Comparison of ENCODE assay signal across 12 cellular contexts in the genomic region with DNA sequence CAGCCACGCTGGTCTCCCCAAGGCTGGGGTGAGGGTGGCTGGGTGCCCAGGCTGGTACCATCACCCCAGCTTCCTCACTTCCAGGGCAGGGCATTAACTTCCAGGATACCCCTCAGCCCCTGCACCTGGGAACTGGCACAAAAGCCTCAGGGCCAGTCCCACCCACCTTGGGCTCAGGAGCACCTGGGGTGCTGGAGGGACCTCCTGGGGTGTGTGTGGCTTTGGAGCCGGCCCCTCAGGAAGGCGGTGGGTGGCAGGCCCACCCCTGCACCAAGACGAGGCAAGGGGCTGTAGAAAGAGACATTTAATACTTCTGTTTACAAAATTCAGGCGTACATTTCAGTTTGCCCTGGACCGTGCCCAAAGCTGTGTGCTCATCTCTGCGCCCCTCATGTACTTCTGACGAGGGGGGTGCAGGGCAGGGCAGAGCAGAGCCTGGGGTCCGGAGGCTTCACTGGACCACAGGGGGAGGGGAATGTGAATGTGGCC. TPM values are rescaled to one million over a fixed set of nuclear protein-coding genes. Genes with fewer than 3 reads are reported as not detected.
DNase-seq lines count a peak whose midpoint lies in the region; ATAC-seq and TF ChIP-seq lines count a peak whose summit lies in the region.
"Had no signal": no experiment of that assay in that cellular context is flagged by ENCODE, and none has a peak within 500 bp of the region (broad histone marks: within the 10 kb centered on the region; RNA-seq: fewer than 3 reads in every experiment).

No MANE protein-coding gene starts in this region.

- peak overlapping the region; percentile 29 for H3K27ac Mint-ChIP-seq in MCF 10A (ENCODE audit: low read depth, unreplicated experiment)
- H3K27ac Mint-ChIP-seq in stimulated activated effector memory CD8-positive, alpha-beta T cell treated with anti-CD3 and anti-CD28 coated beads, Interleukin-12 subunit alpha, Interleukin-12 subunit beta, amount 100 ng/mL, for 72 hours = peak overlapping the region; percentile 45

- no peak overlapping the region for H3K4me3 Mint-ChIP-seq in MCF 10A (ENCODE audit: unreplicated experiment)
- no peak overlapping the region for H3K4me3 Mint-ChIP-seq in stimulated activated effector memory CD8-positive, alpha-beta T cell treated with anti-CD3 and anti-CD28 coated beads, Interleukin-12 subunit alpha, Interleukin-12 subunit beta, amount 100 ng/mL, for 72 hours
- H3K4me3 Mint-ChIP-seq: central memory CD8-positive, alpha-beta T cell had no signal

- H3K4me1 Mint-ChIP-seq in MCF 10A (ENCODE audit: insufficient read depth, unreplicated experiment) = no peaks in the 10 kb centered on the region
- peaks cover 5% of the 10 kb centered on the region for H3K4me1 Mint-ChIP-seq in stimulated activated effector memory CD8-positive, alpha-beta T cell treated with anti-CD3 and anti-CD28 coated beads, Interleukin-12 subunit alpha, Interleukin-12 subunit beta, amount 100 ng/mL, for 72 hours
- H3K4me1 Mint-ChIP-seq: central memory CD8-positive, alpha-beta T cell had no signal

- no peak for DNase-seq in MCF 10A (ENCODE audit: unreplicated experiment)
- DNase-seq in breast epithelium (ENCODE audit: low spot score in 2 of 2) = no peak
- DNase-seq in erythroblast (lab: John Stamatoyannopoulos, UW) = no peak
- no peak for DNase-seq in stimulated activated effector memory CD8-positive, alpha-beta T cell treated with anti-CD3 and anti-CD28 coated beads, Interleukin-12 subunit alpha, Interleukin-12 subunit beta, amount 100 ng/mL, for 72 hours (ENCODE audit: low spot score in 2 of 2)
- no peak for DNase-seq in NCI-H526 treated with DMSO at 0.1 percent for 48 hours (lab: John Stamatoyannopoulos, UW)
- no peak for DNase-seq in cortex of kidney (lab: John Stamatoyannopoulos, UW)
- DNase-seq: NCI-H146, NCI-H446 treated with DMSO at 0.1 percent for 48 hours had no signal

- H3K4me1 ChIP-seq in breast epithelium = no peaks in the 10 kb centered on the region
- H3K4me1 ChIP-seq: pancreas had no signal

- intact Hi-C loops in MCF 10A (cut with micrococcal nuclease) = no loop called here
- intact Hi-C loops in breast epithelium (cut with DNase I; ENCODE audit: low total_unique reads) = loop anchor here (10.0 kb wide), 2 partner anchors 95 to 1365 kb away; partner anchors contain the start of genes CATSPERD and LONP1

- no peaks in the 10 kb centered on the region for H3K9me3 ChIP-seq in breast epithelium
- H3K9me3 ChIP-seq: pancreas, spleen had no signal

- H3K27me3 Mint-ChIP-seq in MCF 10A (ENCODE audit: insufficient read depth, unreplicated experiment) = no peaks in the 10 kb centered on the region
- H3K27me3 Mint-ChIP-seq: central memory CD8-positive, alpha-beta T cell had no signal

- TF ChIP-seq POLR2A in breast epithelium (IDR thresholded peaks at IDR 0.05) (no peak), erythroblast (IDR thresholded peaks at IDR 0.05; ENCODE audit: low read length) (peak; percentile 34)

- no peaks in the 10 kb centered on the region for H3K27me3 ChIP-seq in breast epithelium
- H3K27me3 ChIP-seq: pancreas, spleen had no signal

- TF ChIP-seq CTCF in MCF 10A (IDR thresholded peaks at IDR 0.05; ENCODE audit: unreplicated experiment) (no peak), breast epithelium (IDR thresholded peaks at IDR 0.05) (no peak)

- H3K36me3 Mint-ChIP-seq in MCF 10A (ENCODE audit: insufficient read depth, unreplicated experiment) = peaks cover 61% of the 10 kb centered on the region
- peaks cover 93% of the 10 kb centered on the region for H3K36me3 Mint-ChIP-seq in stimulated activated effector memory CD8-positive, alpha-beta T cell treated with anti-CD3 and anti-CD28 coated beads, Interleukin-12 subunit alpha, Interleukin-12 subunit beta, amount 100 ng/mL, for 72 hours

- H3K36me3 ChIP-seq in breast epithelium = no peaks in the 10 kb centered on the region

- no TSS peak for BruUV-seq in MCF 10A (replicated peaks; lab: Mats Ljungman, UMichigan)

- H3K9me3 Mint-ChIP-seq in MCF 10A (ENCODE audit: unreplicated experiment) = no peaks in the 10 kb centered on the region
- no peaks in the 10 kb centered on the region for H3K9me3 Mint-ChIP-seq in stimulated activated effector memory CD8-positive, alpha-beta T cell treated with anti-CD3 and anti-CD28 coated beads, Interleukin-12 subunit alpha, Interleukin-12 subunit beta, amount 100 ng/mL, for 72 hours
- H3K9me3 Mint-ChIP-seq: central memory CD8-positive, alpha-beta T cell had no signal

- H3K27ac ChIP-seq in breast epithelium = no peak overlapping the region
- H3K27ac ChIP-seq: pancreas, VCaP had no signal

- CTCF ChIA-PET in MCF 10A (lab: Yijun Ruan, JAX) = no interaction called here

- ATAC-seq in stimulated activated effector memory CD8-positive, alpha-beta T cell treated with anti-CD3 and anti-CD28 coated beads, Interleukin-12 subunit alpha, Interleukin-12 subunit beta, amount 100 ng/mL, for 72 hours = no peak

- POLR2A ChIA-PET in MCF 10A (lab: Yijun Ruan, JAX) = interaction anchor here (0.5 to 1.3 kb wide), 4 partner anchors 8 to 108 kb away, joined by 3 to 5 read pairs (median 4); no protein-coding TSS in a partner anchor

- H3K4me3 ChIP-seq in breast epithelium = no peak overlapping the region
- H3K4me3 ChIP-seq: pancreas, spleen had no signal

RNA-seq across cellular contexts. Expression of gene MPND, which starts 16.8 kb away (rescaled TPM):
- total RNA-seq in MCF 10A (2022) (2.4 and 7.2 TPM in 2 replicates), breast epithelium (1 to 10 TPM; 6.1 to 7.7 (median 7.5) TPM)

RNA-seq across cellular contexts. Expression of gene STAP2, which starts 21.5 kb away (rescaled TPM):
- total RNA-seq in MCF 10A (2022) (14.8 and 20.3 TPM in 2 replicates), breast epithelium (10 to 100 TPM in 2 of 3 donors, 1 to 10 TPM in 1; 1.6 to 51.4 (median 25.9) TPM)

RNA-seq across cellular contexts. Expression of gene SH3GL1, which starts 40.2 kb away (rescaled TPM):
- total RNA-seq in MCF 10A (2022) (94.4 and 106 TPM in 2 replicates), breast epithelium (10 to 100 TPM; 25.6 to 52.5 (median 33.8) TPM)

RNA-seq across cellular contexts. Expression of gene CHAF1A, which starts 42.3 kb away (rescaled TPM):
- total RNA-seq in MCF 10A (2022) = 15.3 and 16.7 TPM in 2 replicates
- 1 to 10 TPM; 6.3 to 8.2 (median 7.9) TPM for total RNA-seq in breast epithelium

RNA-seq across cellular contexts. Expression of gene FSD1, which starts 55.7 kb away (rescaled TPM):
- total RNA-seq in MCF 10A (2022) (not detected in 2 replicates), breast epithelium (under 1 TPM in 1 of 3 donors, not detected in 2; 0.88 TPM)
